In the genomic region with DNA sequence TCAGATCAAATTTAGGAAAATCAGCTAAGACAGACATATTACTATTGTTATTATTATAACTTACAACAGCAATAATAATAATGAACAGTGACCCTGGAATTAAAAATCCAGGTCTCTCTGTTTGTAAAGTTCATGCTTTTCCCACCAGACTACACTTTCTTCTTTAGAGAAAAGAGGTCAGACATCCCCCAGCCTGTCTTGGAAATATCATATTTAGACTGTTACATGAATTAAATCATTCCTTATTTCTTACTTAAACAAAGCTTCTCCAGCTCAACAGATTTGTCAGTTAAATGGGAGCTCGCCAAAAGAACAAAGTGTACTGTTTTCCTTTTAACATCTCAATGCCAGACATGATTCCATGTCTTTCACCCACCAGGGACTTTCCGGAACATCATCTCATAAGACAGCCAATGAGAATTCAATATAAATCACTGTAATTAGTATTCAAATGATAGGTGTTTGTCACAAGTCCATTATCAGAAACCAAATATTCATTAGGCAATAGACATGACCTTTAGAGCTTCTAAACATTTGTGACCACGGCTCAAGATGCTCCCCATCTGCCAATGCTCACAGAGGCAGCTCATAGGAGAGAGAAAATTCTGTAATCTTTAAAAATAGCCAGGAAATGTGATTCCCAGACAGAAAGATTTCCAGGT, we compare ENCODE assay signal across 14 cellular contexts.
DNase-seq lines count a peak whose midpoint lies in the region; ATAC-seq and TF ChIP-seq lines count a peak whose summit lies in the region.
"Had no signal": no experiment of that assay in that cellular context is flagged by ENCODE, and none has a peak within 500 bp of the region (broad histone marks: within the 10 kb centered on the region; RNA-seq: fewer than 3 reads in every experiment).

No MANE protein-coding gene starts in this region.

- H3K4me1 Mint-ChIP-seq in nephron, result peaks cover 29% of the 10 kb centered on the region
- no peaks in the 10 kb centered on the region for H3K4me1 Mint-ChIP-seq in endodermal cell
- H3K4me1 Mint-ChIP-seq: activated naive CD8-positive, alpha-beta T cell treated with anti-CD3 and anti-CD28 coated beads, Interleukin-2, amount 10 ng/mL, durations not matched to agents 7 days and 5 days; WTC11 had no signal

- H3K9me3 ChIP-seq in tibial nerve (no peaks in the 10 kb centered on the region), endodermal cell (ENCODE audit: control insufficient read depth, low read length) (no peaks in the 10 kb centered on the region)
- H3K9me3 ChIP-seq: neutrophil had no signal

- in situ Hi-C loops in brain microvascular endothelial cell (cut with HindIII; ENCODE audit: low pct_ligation_motif_present, low sequenced_read_pairs), result no loop called here

- no peaks in the 10 kb centered on the region for H3K27me3 Mint-ChIP-seq in nephron (ENCODE audit: low read depth)
- peaks cover 4% of the 10 kb centered on the region for H3K27me3 Mint-ChIP-seq in endodermal cell (ENCODE audit: insufficient read depth)

- H3K27ac Mint-ChIP-seq in nephron (peak overlapping the region; percentile 56 to 82 (median 60)), endodermal cell (no peak overlapping the region)
- H3K27ac Mint-ChIP-seq: activated naive CD8-positive, alpha-beta T cell treated with anti-CD3 and anti-CD28 coated beads, Interleukin-2, amount 10 ng/mL, durations not matched to agents 7 days and 5 days; WTC11 had no signal

- DNase-seq in brain microvascular endothelial cell, result peak; percentile 36
- DNase-seq in fibroblast of villous mesenchyme (ENCODE audit: low read depth), result peak; percentile 30
- DNase-seq in tibial nerve (ENCODE audit: low spot score in 2 of 2), result peak in 1 of 2 donors; percentile 70
- DNase-seq in endodermal cell, result no peak
- DNase-seq in activated CD8-positive, alpha-beta memory T cell treated with anti-CD3 and anti-CD28 coated beads for 24 hours, result no peak
- DNase-seq: activated naive CD8-positive, alpha-beta T cell treated with anti-CD3 and anti-CD28 coated beads, Interleukin-2, amount 10 ng/mL, durations not matched to agents 7 days and 5 days; C1 segment of cervical spinal cord; NCI-H2171 treated with DMSO at 0.1 percent for 48 hours; OCI-M1; stimulated activated CD4-positive, alpha-beta T cell treated with anti-CD3 and anti-CD28 coated beads, Interleukin-2, amount 100 ng/mL, for 24 hours had no signal

- peak in 1 of 2 donors; percentile 87 for TF ChIP-seq EP300 in tibial nerve (IDR thresholded peaks at IDR 0.05)

- H3K27me3 ChIP-seq in brain microvascular endothelial cell (replicated peaks) (no peaks in the 10 kb centered on the region), tibial nerve (no peaks in the 10 kb centered on the region), endodermal cell (ENCODE audit: control insufficient read depth, insufficient read depth, low read length, poor library complexity, severe bottlenecking) (peaks cover 5% of the 10 kb centered on the region)

- H3K27ac ChIP-seq in brain microvascular endothelial cell (no peak overlapping the region), tibial nerve (peak overlapping the region in 3 of 4 donors; percentile 5 to 74 (median 49)), endodermal cell (ENCODE audit: low read depth, low read length) (no peak overlapping the region)
- H3K27ac ChIP-seq: neutrophil had no signal

- H3K9ac ChIP-seq in endodermal cell (ENCODE audit: extremely low read depth, low read length, poor library complexity, severe bottlenecking), result no peak overlapping the region

- TF ChIP-seq CTCF in brain microvascular endothelial cell (IDR thresholded peaks at IDR 0.05; ENCODE audit: low read depth, low read length, missing control alignments) (no peak), fibroblast of villous mesenchyme (IDR thresholded peaks at IDR 0.05; ENCODE audit: insufficient read depth, low read depth, low read length) (no peak), nephron (IDR thresholded peaks at IDR 0.05; ENCODE audit: unreplicated experiment in 3 of 3) (no peak), tibial nerve (IDR thresholded peaks at IDR 0.05) (no peak), endodermal cell (conservative IDR thresholded peaks at IDR 0.05) (no peak)

- H3K4me3 ChIP-seq in brain microvascular endothelial cell (ENCODE audit: low read depth, low read length) (no peak overlapping the region), fibroblast of villous mesenchyme (ENCODE audit: low read depth, low read length) (no peak overlapping the region), tibial nerve (no peak overlapping the region), endodermal cell (ENCODE audit: low read length) (no peak overlapping the region)

- no peak overlapping the region for H3K4me3 Mint-ChIP-seq in nephron
- no peak overlapping the region for H3K4me3 Mint-ChIP-seq in endodermal cell
- H3K4me3 Mint-ChIP-seq: activated naive CD8-positive, alpha-beta T cell treated with anti-CD3 and anti-CD28 coated beads, Interleukin-2, amount 10 ng/mL, durations not matched to agents 7 days and 5 days; WTC11 had no signal

- ATAC-seq in GM21737 (IDR thresholded peaks at IDR 0.05; ENCODE audit: unreplicated experiment), result no peak
- ATAC-seq: WTC11 had no signal

- WGBS in tibial nerve, 2 donors, result 44 to 62% methylated on average over 3 of the region's 3 CpGs
- WGBS in endodermal cell (ENCODE audit: insufficient coverage in 1 of 2, insufficient read length in 1 of 2), 2 experiments, result 87 to 100% methylated on average over 1 to 3 of the region's 3 CpGs

- no peaks in the 10 kb centered on the region for H3K36me3 ChIP-seq in brain microvascular endothelial cell (replicated peaks)
- H3K36me3 ChIP-seq in tibial nerve, result no peaks in the 10 kb centered on the region
- H3K36me3 ChIP-seq in endodermal cell (ENCODE audit: control insufficient read depth, insufficient read depth, low read length), result no peaks in the 10 kb centered on the region
- H3K36me3 ChIP-seq: neutrophil had no signal

- H3K36me3 Mint-ChIP-seq in nephron (ENCODE audit: low read depth) (no peaks in the 10 kb centered on the region), endodermal cell (ENCODE audit: low read depth) (no peaks in the 10 kb centered on the region)
- H3K36me3 Mint-ChIP-seq: activated naive CD8-positive, alpha-beta T cell treated with anti-CD3 and anti-CD28 coated beads, Interleukin-2, amount 10 ng/mL, durations not matched to agents 7 days and 5 days; WTC11 had no signal

- H3K4me1 ChIP-seq in tibial nerve, result peaks cover 0 to 11% (median 2%) of the 10 kb centered on the region in 4 donors
- H3K4me1 ChIP-seq in endodermal cell (ENCODE audit: control insufficient read depth, insufficient read depth, low read length), result no peaks in the 10 kb centered on the region

- H3K9me3 Mint-ChIP-seq in nephron (no peaks in the 10 kb centered on the region), endodermal cell (no peaks in the 10 kb centered on the region)
- H3K9me3 Mint-ChIP-seq: activated naive CD8-positive, alpha-beta T cell treated with anti-CD3 and anti-CD28 coated beads, Interleukin-2, amount 10 ng/mL, durations not matched to agents 7 days and 5 days had no signal

- no peak for TF ChIP-seq POLR2A in tibial nerve (IDR thresholded peaks at IDR 0.05)

Comparison
In these comparisons a context has a peak if more than half of its experiments do, and no peak if none do; other contexts are left out.
1. DNase-seq: peak in brain microvascular endothelial cell (single experiment) and fibroblast of villous mesenchyme (single experiment); none in endodermal cell (single experiment) and activated CD8-positive, alpha-beta memory T cell treated with anti-CD3 and anti-CD28 coated beads for 24 hours (single experiment).
2. H3K27ac ChIP-seq: peak in tibial nerve (3 of 4); none in brain microvascular endothelial cell (single experiment) and endodermal cell (single experiment).